ENCODE assay signal across 1 cellular context in the genomic region with DNA sequence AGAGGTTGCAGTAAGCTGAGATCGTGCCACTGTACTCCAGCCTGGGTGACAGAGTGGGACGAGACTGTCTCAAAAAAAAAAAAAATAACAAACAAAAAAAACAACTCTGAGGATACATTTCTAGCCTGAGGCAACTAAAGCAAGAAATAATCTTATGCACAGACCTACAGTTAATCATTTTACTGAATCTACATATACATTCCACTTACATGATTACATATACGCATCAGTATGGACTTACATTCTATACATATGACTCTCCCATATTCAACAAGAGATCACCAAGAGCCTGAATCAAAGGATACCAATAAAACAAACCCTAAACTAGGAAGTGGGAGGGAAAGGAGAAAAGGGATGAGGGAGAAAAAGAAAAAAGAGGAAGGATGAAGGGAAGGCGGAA.
TF ChIP-seq lines count a peak whose summit lies in the region.

No MANE protein-coding gene starts in this region.

TF ChIP-seq in A549, 52 proteins besides CTCF, POLR2A, EP300 and RAD21:
- no peak for TF ChIP-seq ZFP36 (IDR thresholded peaks at IDR 0.05; ENCODE audit: borderline replicate concordance, partially characterized antibody)
TF ChIP-seq in A549: peak in this region for 0.
